Comparison of ENCODE assay signal across 1 cellular context in the genomic region with DNA sequence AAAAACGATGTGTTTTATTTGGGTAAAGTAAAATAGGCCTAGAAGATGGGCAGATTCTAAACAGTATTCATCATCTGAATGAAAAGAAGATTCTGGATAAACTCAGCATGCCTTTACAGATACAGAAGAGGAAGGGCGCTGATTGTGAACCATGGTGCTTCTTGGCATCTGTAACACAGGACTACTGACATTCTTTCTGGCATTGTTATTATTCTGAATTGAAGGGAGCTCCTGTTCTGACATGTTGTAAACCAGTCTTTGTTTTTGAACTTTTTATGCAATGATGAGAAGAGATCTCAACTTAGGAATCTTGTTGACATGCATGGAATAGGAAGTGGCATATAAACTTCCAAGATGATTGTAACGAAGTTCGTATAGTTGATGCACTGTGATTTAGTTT.
TF ChIP-seq lines count a peak whose summit lies in the region.

No MANE protein-coding gene starts in this region.

TF ChIP-seq in GM23338, 12 proteins besides CTCF, POLR2A, EP300 and RAD21 (continued from another document):
- TF ChIP-seq, protein P1, sequence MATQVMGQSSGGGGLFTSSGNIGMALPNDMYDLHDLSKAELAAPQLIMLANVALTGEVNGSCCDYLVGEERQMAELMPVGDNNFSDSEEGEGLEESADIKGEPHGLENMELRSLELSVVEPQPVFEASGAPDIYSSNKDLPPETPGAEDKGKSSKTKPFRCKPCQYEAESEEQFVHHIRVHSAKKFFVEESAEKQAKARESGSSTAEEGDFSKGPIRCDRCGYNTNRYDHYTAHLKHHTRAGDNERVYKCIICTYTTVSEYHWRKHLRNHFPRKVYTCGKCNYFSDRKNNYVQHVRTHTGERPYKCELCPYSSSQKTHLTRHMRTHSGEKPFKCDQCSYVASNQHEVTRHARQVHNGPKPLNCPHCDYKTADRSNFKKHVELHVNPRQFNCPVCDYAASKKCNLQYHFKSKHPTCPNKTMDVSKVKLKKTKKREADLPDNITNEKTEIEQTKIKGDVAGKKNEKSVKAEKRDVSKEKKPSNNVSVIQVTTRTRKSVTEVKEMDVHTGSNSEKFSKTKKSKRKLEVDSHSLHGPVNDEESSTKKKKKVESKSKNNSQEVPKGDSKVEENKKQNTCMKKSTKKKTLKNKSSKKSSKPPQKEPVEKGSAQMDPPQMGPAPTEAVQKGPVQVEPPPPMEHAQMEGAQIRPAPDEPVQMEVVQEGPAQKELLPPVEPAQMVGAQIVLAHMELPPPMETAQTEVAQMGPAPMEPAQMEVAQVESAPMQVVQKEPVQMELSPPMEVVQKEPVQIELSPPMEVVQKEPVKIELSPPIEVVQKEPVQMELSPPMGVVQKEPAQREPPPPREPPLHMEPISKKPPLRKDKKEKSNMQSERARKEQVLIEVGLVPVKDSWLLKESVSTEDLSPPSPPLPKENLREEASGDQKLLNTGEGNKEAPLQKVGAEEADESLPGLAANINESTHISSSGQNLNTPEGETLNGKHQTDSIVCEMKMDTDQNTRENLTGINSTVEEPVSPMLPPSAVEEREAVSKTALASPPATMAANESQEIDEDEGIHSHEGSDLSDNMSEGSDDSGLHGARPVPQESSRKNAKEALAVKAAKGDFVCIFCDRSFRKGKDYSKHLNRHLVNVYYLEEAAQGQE (IDR thresholded peaks at IDR 0.05; ENCODE audit: unreplicated experiment): no peak
- TF ChIP-seq POLR2AphosphoS5 (IDR thresholded peaks at IDR 0.05; ENCODE audit: low read depth) (no peak), ZNF331 (CRISPR knock-in tag; IDR thresholded peaks at IDR 0.05; ENCODE audit: low read depth) (no peak), EZH2phosphoT487 (IDR thresholded peaks at IDR 0.05; ENCODE audit: unreplicated experiment) (no peak), NANOG (IDR thresholded peaks at IDR 0.05; ENCODE audit: borderline replicate concordance) (no peak), CREB1 (CRISPR knock-in tag; IDR thresholded peaks at IDR 0.05; ENCODE audit: low read depth) (no peak), ZNF462 (CRISPR knock-in tag; IDR thresholded peaks at IDR 0.05) (no peak), JUNB (IDR thresholded peaks at IDR 0.05; ENCODE audit: unreplicated experiment) (no peak), EZH2 (IDR thresholded peaks at IDR 0.05; ENCODE audit: low read depth, unreplicated experiment) (no peak), ZNF114 (CRISPR knock-in tag; IDR thresholded peaks at IDR 0.05) (no peak), STAT1 (IDR thresholded peaks at IDR 0.05; ENCODE audit: unreplicated experiment) (no peak)
TF ChIP-seq in GM23338: peak in this region for 0.
